1 cellular context compared by ENCODE assay signal in genomic region chrX:102832661-102833060, GRCh38.
TF ChIP-seq lines count a peak whose summit lies in the region.

No MANE protein-coding gene starts in this region.

TF ChIP-seq in K562, 482 proteins besides CTCF, POLR2A, EP300 and RAD21 (continued from another document):
- TF ChIP-seq UBTF (IDR thresholded peaks at IDR 0.05; ENCODE audit: borderline replicate concordance in 1 of 2, low read depth in 2 of 2, low read length in 2 of 2) (no peak), ZFP36 (IDR thresholded peaks at IDR 0.05; ENCODE audit: low read depth, low read length, partially characterized antibody) (no peak), MAFG (tag; conservative IDR thresholded peaks at IDR 0.05) (peak; percentile 83), MCM2 (IDR thresholded peaks at IDR 0.05; ENCODE audit: low read depth) (no peak)
